In genomic region chr1:189633658-189634057, GRCh38 we compare ENCODE assay signal across 32 cellular contexts.
"Had no signal": no experiment of that assay in that cellular context is flagged by ENCODE, and none has a peak within 500 bp of the region (broad histone marks: within the 10 kb centered on the region; RNA-seq: fewer than 3 reads in every experiment).

No MANE protein-coding gene starts in this region.

- H3K4me1 ChIP-seq: adrenal gland, ascending aorta, body of pancreas, breast epithelium had no signal

- ATAC-seq: activated naive CD4-positive, alpha-beta T cell treated with anti-CD3 and anti-CD28 coated beads, Interleukin-2, amount 50 U/mL, for 72 hours; activated naive CD8-positive, alpha-beta T cell treated with anti-CD3 and anti-CD28 coated beads, Interleukin-2, amount 50 U/mL, for 24 hours; activated T-cell treated with anti-CD3 and anti-CD28 coated beads, Interleukin-2, amount 50 U/mL, for 4 hours; activated T-cell treated with anti-CD3 and anti-CD28 coated beads, Interleukin-2, amount 50 U/mL, for 72 hours; activated T-helper 17 cell treated with anti-CD3 and anti-CD28 coated beads, Interleukin-2, amount 50 U/mL, for 72 hours; body of pancreas had no signal

- H3K9me3 ChIP-seq: adrenal gland, ascending aorta, body of pancreas, breast epithelium had no signal

- DNase-seq: activated effector memory CD4-positive, alpha-beta T cell treated with anti-CD3 and anti-CD28 coated beads, Interleukin-2, amount 50 U/mL, for 16 hours; activated effector memory CD4-positive, alpha-beta T cell treated with Interleukin-2 at 50 U/mL for 16 hours; activated gamma-delta T cell; activated gamma-delta T cell treated with Interleukin-2 at 50 U/mL for 16 hours; activated naive CD4-positive, alpha-beta T cell; activated naive CD4-positive, alpha-beta T cell treated with anti-CD3 and anti-CD28 coated beads for 36 hours; activated naive CD4-positive, alpha-beta T cell treated with anti-CD3 and anti-CD28 coated beads, Interleukin-2, amount 10 ng/mL, durations not matched to agents 7 days and 5 days; activated naive CD4-positive, alpha-beta T cell treated with anti-CD3 and anti-CD28 coated beads, Interleukin-2, amount 50 U/mL, for 16 hours; activated naive CD4-positive, alpha-beta T cell treated with Interleukin-2 at 50 U/mL for 16 hours; activated naive CD8-positive, alpha-beta T cell treated with anti-CD3 and anti-CD28 coated beads for 36 hours; activated naive CD8-positive, alpha-beta T cell treated with anti-CD3 and anti-CD28 coated beads, Interleukin-2, amount 10 ng/mL, durations not matched to agents 7 days and 5 days; activated naive CD8-positive, alpha-beta T cell treated with anti-CD3 and anti-CD28 coated beads, Interleukin-2, amount 50 U/mL, for 24 hours; activated T-cell treated with anti-CD3 and anti-CD28 coated beads, Interleukin-2, amount 50 U/mL, for 4 hours; activated T-cell treated with anti-CD3 and anti-CD28 coated beads, Interleukin-2, amount 50 U/mL, for 48 hours; activated T-cell treated with anti-CD3 and anti-CD28 coated beads, Interleukin-2, amount 50 U/mL, for 72 hours; adrenal gland; amniotic stem cell; amygdala; anterior cingulate cortex; aorta; body of pancreas; brain microvascular endothelial cell; caudate nucleus; central memory CD4-positive, alpha-beta T cell; cerebellar nuclear complex had no signal

- H3K36me3 ChIP-seq: adrenal gland, ascending aorta, brain microvascular endothelial cell, breast epithelium, cardiac muscle cell had no signal

- H3K4me3 ChIP-seq: adrenal gland, ascending aorta, body of pancreas, breast epithelium, cardiac muscle cell had no signal

- FAIRE-seq: astrocyte, bronchial epithelial cell had no signal

- H3K27ac ChIP-seq: adrenal gland, ascending aorta, body of pancreas, brain microvascular endothelial cell, breast epithelium, cardiac muscle cell had no signal

- H3K27me3 ChIP-seq: adrenal gland, ascending aorta, body of pancreas, brain microvascular endothelial cell, breast epithelium, cardiac muscle cell had no signal
